ENCODE assay signal across 20 cellular contexts in the genomic region with DNA sequence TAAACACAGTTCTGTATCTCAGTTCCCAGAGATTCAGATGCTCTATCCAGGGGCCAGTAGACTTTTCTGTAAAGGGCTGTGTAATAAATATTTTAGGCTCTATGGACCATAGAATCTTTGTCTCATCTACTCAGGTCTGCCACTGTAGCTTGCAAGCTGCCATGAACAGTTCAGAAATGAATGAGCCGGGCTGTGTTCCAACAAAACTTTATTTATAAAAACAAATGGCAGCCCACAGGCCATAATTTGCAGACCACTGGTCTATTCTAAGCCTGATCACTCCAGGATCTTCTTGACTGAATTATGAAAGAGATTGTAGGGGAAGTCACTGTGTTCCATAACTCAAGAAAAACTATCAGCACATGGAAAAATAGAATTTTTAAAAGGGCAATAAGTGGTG.
"Had no signal": no experiment of that assay in that cellular context is flagged by ENCODE, and none has a peak within 500 bp of the region (broad histone marks: within the 10 kb centered on the region; RNA-seq: fewer than 3 reads in every experiment).

No MANE protein-coding gene starts in this region.

- H3K4me3 ChIP-seq: adrenal gland, left lung, pancreas, tibial nerve, uterus had no signal

- H3K4me3 Mint-ChIP-seq: activated CD8-positive, alpha-beta T cell treated with anti-CD3 and anti-CD28 coated beads for 36 hours; activated naive CD4-positive, alpha-beta T cell treated with anti-CD3 and anti-CD28 coated beads, Interleukin-2, amount 50 U/mL, for 24 hours; activated T-cell treated with anti-CD3 and anti-CD28 coated beads, Interleukin-2, amount 50 U/mL, for 4 hours; neural crest cell; stimulated activated memory B cell treated with anti-CD40 and anti-IgM and Interleukin-4, amounts not matched to agents 10 μg/mL and 1 μg/mL and 100 μg/mL, for 72 hours; T-helper 17 cell; WTC11 had no signal

- ATAC-seq: activated CD8-positive, alpha-beta T cell treated with anti-CD3 and anti-CD28 coated beads for 36 hours; activated T-cell treated with anti-CD3 and anti-CD28 coated beads, Interleukin-2, amount 50 U/mL, for 4 hours; left lung; pancreas; stimulated activated memory B cell treated with anti-CD40 and anti-IgM and Interleukin-4, amounts not matched to agents 10 μg/mL and 1 μg/mL and 100 μg/mL, for 72 hours; T-helper 17 cell; WTC11 had no signal

- H3K27ac ChIP-seq: adrenal gland, left lung, pancreas, uterus had no signal

- H3K4me1 ChIP-seq: adrenal gland, left lung, pancreas, uterus had no signal

- H3K27me3 Mint-ChIP-seq: activated CD8-positive, alpha-beta T cell treated with anti-CD3 and anti-CD28 coated beads for 36 hours; activated naive CD4-positive, alpha-beta T cell treated with anti-CD3 and anti-CD28 coated beads, Interleukin-2, amount 50 U/mL, for 24 hours; stimulated activated memory B cell treated with anti-CD40 and anti-IgM and Interleukin-4, amounts not matched to agents 10 μg/mL and 1 μg/mL and 100 μg/mL, for 72 hours; T-helper 17 cell had no signal

- H3K36me3 ChIP-seq: adrenal gland, left lung, uterus had no signal

- H3K4me1 Mint-ChIP-seq: activated naive CD4-positive, alpha-beta T cell treated with anti-CD3 and anti-CD28 coated beads, Interleukin-2, amount 50 U/mL, for 24 hours; stimulated activated memory B cell treated with anti-CD40 and anti-IgM and Interleukin-4, amounts not matched to agents 10 μg/mL and 1 μg/mL and 100 μg/mL, for 72 hours; WTC11 had no signal

- DNase-seq: activated CD4-positive, alpha-beta T cell treated with anti-CD3 and anti-CD28 coated beads for 4 hours; activated CD8-positive, alpha-beta T cell treated with anti-CD3 and anti-CD28 coated beads for 36 hours; activated effector memory CD4-positive, alpha-beta T cell treated with Interleukin-2 at 50 U/mL for 16 hours; activated T-cell treated with anti-CD3 and anti-CD28 coated beads, Interleukin-2, amount 50 U/mL, for 4 hours; adrenal gland; caudate nucleus; cortex of kidney; effector CD8-positive, alpha-beta T cell; head of caudate nucleus; left lung; mesendoderm; pancreas; stimulated activated CD4-positive, alpha-beta T cell treated with anti-CD3 and anti-CD28 coated beads, Interleukin-2, amount 100 ng/mL, for 48 hours; T-helper 17 cell; uterus had no signal

- H3K27me3 ChIP-seq: adrenal gland, left lung, pancreas, tibial nerve, uterus had no signal

- H3K9me3 Mint-ChIP-seq: activated CD8-positive, alpha-beta T cell treated with anti-CD3 and anti-CD28 coated beads for 36 hours; activated naive CD4-positive, alpha-beta T cell treated with anti-CD3 and anti-CD28 coated beads, Interleukin-2, amount 50 U/mL, for 24 hours; activated T-cell treated with anti-CD3 and anti-CD28 coated beads, Interleukin-2, amount 50 U/mL, for 4 hours; stimulated activated memory B cell treated with anti-CD40 and anti-IgM and Interleukin-4, amounts not matched to agents 10 μg/mL and 1 μg/mL and 100 μg/mL, for 72 hours; WTC11 had no signal

- H3K27ac Mint-ChIP-seq: activated CD8-positive, alpha-beta T cell treated with anti-CD3 and anti-CD28 coated beads for 36 hours; activated naive CD4-positive, alpha-beta T cell treated with anti-CD3 and anti-CD28 coated beads, Interleukin-2, amount 50 U/mL, for 24 hours; stimulated activated memory B cell treated with anti-CD40 and anti-IgM and Interleukin-4, amounts not matched to agents 10 μg/mL and 1 μg/mL and 100 μg/mL, for 72 hours; T-helper 17 cell; WTC11 had no signal

- H3K9me3 ChIP-seq: adrenal gland, left lung, pancreas, tibial nerve, uterus had no signal
